2 cellular contexts compared by ENCODE assay signal in genomic region chr16:20460313-20460712, GRCh38. TPM values are rescaled to one million over a fixed set of nuclear protein-coding genes. Genes with fewer than 3 reads are reported as not detected.
"Had no signal": no experiment of that assay in that cellular context is flagged by ENCODE, and none has a peak within 500 bp of the region (broad histone marks: within the 10 kb centered on the region; RNA-seq: fewer than 3 reads in every experiment).

No MANE protein-coding gene starts in this region.

RNA-seq across cellular contexts. Expression of gene ACSM2A, which starts 9.0 kb away (rescaled TPM):
- total RNA-seq: G401, GM12878 had no signal
- polyA plus RNA-seq: GM12878 had no signal

RNA-seq across cellular contexts. Expression of gene ACSM5, which starts 51.0 kb away (rescaled TPM):
- total RNA-seq: G401 had no signal

RNA-seq across cellular contexts. Expression of gene PDILT, which starts 55.8 kb away (rescaled TPM):
- total RNA-seq: G401, GM12878 had no signal
- polyA plus RNA-seq: GM12878 had no signal
